Comparison of ENCODE assay signal across 8 cellular contexts in genomic region chr14:67411820-67412421, GRCh38. TPM values are rescaled to one million over a fixed set of nuclear protein-coding genes. Genes with fewer than 3 reads are reported as not detected.
DNase-seq lines count a peak whose midpoint lies in the region; ATAC-seq and TF ChIP-seq lines count a peak whose summit lies in the region.

Gene PLEK2, minus strand, starts transcription at chr14:67412165. Its CDS starts 106 bp downstream, at chr14:67412059.

- peak within 1 kb of the TSS; percentile 99 for H2AFZ ChIP-seq in GM23338
- peak within 1 kb of the TSS; percentile 75 for H2AFZ ChIP-seq in mammary epithelial cell (ENCODE audit: low read depth, low read length)

- dilution Hi-C loops in mammary epithelial cell (cut with HindIII; ENCODE audit: low sequenced_read_pairs) = no loop called here

- ATAC-seq in GM23338 (peak; percentile 79), lower lobe of right lung (peak; percentile 78 to 84), GM19035 (IDR thresholded peaks at IDR 0.05; ENCODE audit: unreplicated experiment) (no peak), HG03159 (IDR thresholded peaks at IDR 0.05; ENCODE audit: unreplicated experiment) (no peak)

- H3K36me3 ChIP-seq in GM23338 (ENCODE audit: insufficient read depth) (no peaks in the 10 kb centered on the region), mammary epithelial cell (ENCODE audit: insufficient read depth, low read length) (peaks cover 2% of the 10 kb centered on the region), lower lobe of right lung (no peaks in the 10 kb centered on the region)

- WGBS in mammary epithelial cell (ENCODE audit: low coverage, missing lambda C conversion rate) = 8% methylated on average over 32 of the region's 63 CpGs

- no peaks in the 10 kb centered on the region for H3F3A ChIP-seq in GM23338 (replicated peaks; ENCODE audit: low read depth)

- no peaks in the 10 kb centered on the region for H4K20me1 ChIP-seq in GM23338 (replicated peaks; ENCODE audit: insufficient read depth)
- no peaks in the 10 kb centered on the region for H4K20me1 ChIP-seq in mammary epithelial cell (ENCODE audit: insufficient read depth, low read length)

- H3K36me3 Mint-ChIP-seq in GM23338 (ENCODE audit: low read depth) = no peaks in the 10 kb centered on the region
- H3K36me3 Mint-ChIP-seq in T-helper 2 cell treated with Interferon-gamma antibody and Interleukin-4, amounts not matched to agents 5 μg/mL and 100 μg/mL, for 36 hours (ENCODE audit: low read depth) = no peaks in the 10 kb centered on the region

- H3K9ac ChIP-seq in mammary epithelial cell (ENCODE audit: insufficient read depth, low read length) = peak within 1 kb of the TSS; percentile 75

- H3K9me2 ChIP-seq in GM23338 (ENCODE audit: insufficient read depth) = no peaks in the 10 kb centered on the region

- H3K27me3 Mint-ChIP-seq in GM23338 (ENCODE audit: insufficient read depth, low read depth, poor library complexity) = peaks cover 28% of the 10 kb centered on the region
- peaks cover 23% of the 10 kb centered on the region for H3K27me3 Mint-ChIP-seq in T-helper 2 cell treated with Interferon-gamma antibody and Interleukin-4, amounts not matched to agents 5 μg/mL and 100 μg/mL, for 36 hours (ENCODE audit: low read depth)

- H3K27ac ChIP-seq in GM23338 (ENCODE audit: low read depth) (no peak within 1 kb of the TSS), mammary epithelial cell (ENCODE audit: insufficient read depth, low read depth, low read length) (peak within 1 kb of the TSS; percentile 89), lower lobe of right lung (no peak within 1 kb of the TSS)

- CTCF ChIA-PET in mammary epithelial cell (lab: Charles Lee; ENCODE audit: low non-redundant PET) = no interaction called here

- no peaks in the 10 kb centered on the region for H3K9me3 Mint-ChIP-seq in GM23338
- no peaks in the 10 kb centered on the region for H3K9me3 Mint-ChIP-seq in T-helper 2 cell treated with Interferon-gamma antibody and Interleukin-4, amounts not matched to agents 5 μg/mL and 100 μg/mL, for 36 hours

- H3K27ac Mint-ChIP-seq in GM23338 = no peak within 1 kb of the TSS
- H3K27ac Mint-ChIP-seq in T-helper 2 cell treated with Interferon-gamma antibody and Interleukin-4, amounts not matched to agents 5 μg/mL and 100 μg/mL, for 36 hours = no peak within 1 kb of the TSS

- no peaks in the 10 kb centered on the region for H3K9me3 ChIP-seq in mammary epithelial cell (replicated peaks; ENCODE audit: insufficient read depth, low read length)
- no peaks in the 10 kb centered on the region for H3K9me3 ChIP-seq in lower lobe of right lung

- TF ChIP-seq CTCF in GM23338 (conservative IDR thresholded peaks at IDR 0.05; ENCODE audit: low read depth in 2 of 2) = no peak
- TF ChIP-seq CTCF in mammary epithelial cell (conservative IDR thresholded peaks at IDR 0.05 in 1 of 2, IDR thresholded peaks at IDR 0.05 in 1 of 2; ENCODE audit: extremely low read depth in 1 of 2, insufficient read depth in 1 of 2, low read depth in 1 of 2, low read length in 2 of 2) = no peak
- no peak for TF ChIP-seq CTCF in lower lobe of right lung (IDR thresholded peaks at IDR 0.05)
- no peak for TF ChIP-seq CTCF in GM13976 (IDR thresholded peaks at IDR 0.05; ENCODE audit: borderline replicate concordance, control extremely low read depth, extremely low read depth, insufficient read depth, missing control alignments)

- no TSS peak for BruUV-seq in mammary epithelial cell (replicated peaks; lab: Mats Ljungman, UMichigan)

- H3K4me3 Mint-ChIP-seq in GM23338 = peak within 1 kb of the TSS; percentile 74
- H3K4me3 Mint-ChIP-seq in T-helper 2 cell treated with Interferon-gamma antibody and Interleukin-4, amounts not matched to agents 5 μg/mL and 100 μg/mL, for 36 hours = peak within 1 kb of the TSS; percentile 54

- H3K79me2 ChIP-seq in GM23338 (replicated peaks; ENCODE audit: insufficient read depth) (no peaks in the 10 kb centered on the region), mammary epithelial cell (ENCODE audit: insufficient read depth, low read length) (peaks cover 58% of the 10 kb centered on the region)

- H3K4me3 ChIP-seq in GM23338 = peak within 1 kb of the TSS; percentile 73
- peak within 1 kb of the TSS; percentile 58 to 92 (median 76) for H3K4me3 ChIP-seq in mammary epithelial cell (replicated peaks in 1 of 3; ENCODE audit: insufficient read depth in 1 of 3, low read depth in 2 of 3, low read length in 3 of 3)
- peak within 1 kb of the TSS; percentile 58 for H3K4me3 ChIP-seq in lower lobe of right lung

- H3K4me1 Mint-ChIP-seq in GM23338 = peaks cover 16% of the 10 kb centered on the region
- peaks cover 2% of the 10 kb centered on the region for H3K4me1 Mint-ChIP-seq in T-helper 2 cell treated with Interferon-gamma antibody and Interleukin-4, amounts not matched to agents 5 μg/mL and 100 μg/mL, for 36 hours (ENCODE audit: low read depth)

- DNase-seq in GM23338 (ENCODE audit: low spot score) (peak; percentile 65), mammary epithelial cell (peak; percentile 92), lower lobe of right lung (peak; percentile 80), GM13976 (ENCODE audit: low spot score) (no peak)
- peak; percentile 12 for DNase-seq in T-helper 2 cell treated with Interferon-gamma antibody and Interleukin-4, amounts not matched to agents 5 μg/mL and 100 μg/mL, for 36 hours (ENCODE audit: low spot score)
- DNase-seq in stimulated activated naive CD4-positive, alpha-beta T cell treated with Interleukin-2 at 50 U/mL for 16 hours (lab: John Stamatoyannopoulos, UW) = peak; percentile 15

- in situ Hi-C loops in mammary epithelial cell (cut with MboI; ENCODE audit: low sequenced_read_pairs in 2 of 2) = loop anchor here in 1 of 2 donors (25.0 kb wide), 1 partner anchor 275 kb away; the partner anchor contains the start of gene RDH11
- in situ Hi-C loops in GM13976 (cut with MboI; ENCODE audit: low sequenced_read_pairs, unreplicated experiment) = loop anchor here (25.0 kb wide), 1 partner anchor 300 kb away; the partner anchor contains the start of gene RDH12

- H3K4me2 ChIP-seq in GM23338 (peak within 1 kb of the TSS; percentile 88), mammary epithelial cell (ENCODE audit: insufficient read depth, low read depth, low read length) (peak within 1 kb of the TSS; percentile 90)

- H3K4me1 ChIP-seq in GM23338 (ENCODE audit: insufficient read depth) (peaks cover 6% of the 10 kb centered on the region; the same call in 1 of the 2 replicates), mammary epithelial cell (ENCODE audit: insufficient read depth, low read length) (peaks cover 43% of the 10 kb centered on the region), lower lobe of right lung (peaks cover 19% of the 10 kb centered on the region)

- H3K27me3 ChIP-seq in GM23338 (ENCODE audit: insufficient read depth) (peaks cover 37% of the 10 kb centered on the region), mammary epithelial cell (ENCODE audit: insufficient read depth, low read length) (no peaks in the 10 kb centered on the region), lower lobe of right lung (ENCODE audit: low read depth) (peaks cover 7% of the 10 kb centered on the region)

- intact Hi-C loops in mammary epithelial cell (cut with micrococcal nuclease) (loop anchor here (5.0 kb wide), 2 partner anchors 55 to 255 kb away; partner anchors contain the start of gene ATP6V1D), lower lobe of right lung (cut with DNase I) (no loop called here)

TF ChIP-seq in GM23338, 12 proteins besides CTCF, POLR2A, EP300 and RAD21:
- TF ChIP-seq JUNB (IDR thresholded peaks at IDR 0.05; ENCODE audit: unreplicated experiment) (no peak), REST (IDR thresholded peaks at IDR 0.05; ENCODE audit: unreplicated experiment) (no peak)

RNA-seq across cellular contexts. Expression of gene PLEK2, which starts in this region (rescaled TPM):
- 1.0 TPM in 1 of 2 replicates, not detected in the other for total RNA-seq in GM23338 (2014; rRNA removed; shearing (Covaris generic))
- polyA plus RNA-seq in GM23338 (2016; fragmentation: Nextera tagmentation; extraction: Ambion mirVana) = 0.61 and 2.2 TPM in 2 replicates
- 100 to 1,000 TPM in 1 of 2 donors, 1 to 10 TPM in 1; 9.8 to 152 TPM for total RNA-seq in mammary epithelial cell
- 156 TPM for polyA plus RNA-seq in mammary epithelial cell
- polyA minus RNA-seq in mammary epithelial cell = 138 TPM
- total RNA-seq in lower lobe of right lung = 2.3 TPM

Comparison
In these comparisons a context has a peak if more than half of its experiments do, and no peak if none do; other contexts are left out.
1. RNA of gene PLEK2 (polyA plus RNA-seq): 156 TPM in mammary epithelial cell (single experiment); 0.61 to 2.2 TPM in GM23338; every median in the first group is over 10 times any median in the second.
2. ATAC-seq: peak in GM23338 (single experiment) and lower lobe of right lung (2 of 2); none in GM19035 (single experiment) and HG03159 (single experiment).
3. Peak in every context shown above with its lines, with median percentiles within 50 percentile points of each other: H3K4me3 ChIP-seq.